9 cellular contexts compared by ENCODE assay signal in the genomic region with DNA sequence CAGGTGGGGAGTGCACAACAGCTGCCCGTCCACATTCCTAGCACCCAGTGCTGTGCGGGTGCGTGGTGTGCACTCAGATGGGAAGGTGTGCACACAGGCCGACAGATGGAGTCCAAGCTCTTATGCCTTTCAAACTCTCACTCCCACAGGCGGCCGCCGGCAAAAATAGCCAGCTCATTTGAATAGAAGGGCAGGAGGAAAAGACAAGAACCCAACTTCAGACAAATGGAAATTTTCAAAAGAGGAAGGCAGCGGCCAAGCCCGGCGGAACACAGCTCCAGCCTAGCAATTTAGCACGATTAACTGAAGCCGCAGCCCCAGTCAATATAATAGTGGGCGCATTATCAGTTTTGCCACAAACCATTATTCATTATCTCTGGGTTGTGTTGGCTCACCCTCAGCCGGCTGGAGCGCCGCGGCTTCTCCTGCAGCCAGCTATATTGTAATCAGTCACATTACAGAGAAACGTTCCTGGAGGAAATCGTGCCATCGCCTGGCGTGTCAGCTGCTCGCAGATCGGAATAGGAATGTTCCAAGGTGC.
DNase-seq lines count a peak whose midpoint lies in the region; ATAC-seq, FAIRE-seq and TF ChIP-seq lines count a peak whose summit lies in the region.
"Had no signal": no experiment of that assay in that cellular context is flagged by ENCODE, and none has a peak within 500 bp of the region (broad histone marks: within the 10 kb centered on the region; RNA-seq: fewer than 3 reads in every experiment).

No MANE protein-coding gene starts in this region.

- H3K4me1 ChIP-seq in HepG2 (ENCODE audit: insufficient read depth, low read length) = no peaks in the 10 kb centered on the region
- H3K4me1 ChIP-seq in right lobe of liver = no peaks in the 10 kb centered on the region
- H3K4me1 ChIP-seq in foreskin keratinocyte = no peaks in the 10 kb centered on the region
- H3K4me1 ChIP-seq: SJCRH30 had no signal

- no peak overlapping the region for H3K4me2 ChIP-seq in HepG2 (ENCODE audit: low read depth, low read length)

- H3K27ac ChIP-seq in HepG2 (ENCODE audit: extremely low read length, insufficient read depth, low read length) (no peak overlapping the region), right lobe of liver (no peak overlapping the region), foreskin keratinocyte (no peak overlapping the region)
- H3K27ac ChIP-seq: SJCRH30 had no signal

- H3K36me3 ChIP-seq in HepG2 (replicated peaks in 1 of 2; ENCODE audit: control insufficient read depth in 1 of 2, insufficient read depth in 2 of 2, low read length in 2 of 2) (no peaks in the 10 kb centered on the region), right lobe of liver (no peaks in the 10 kb centered on the region)
- H3K36me3 ChIP-seq: SJCRH30 had no signal

- TF ChIP-seq EP300 in HepG2 (IDR thresholded peaks at IDR 0.05; ENCODE audit: low read depth in 2 of 2, low read length in 2 of 2) = no peak
- TF ChIP-seq EP300 in HepG2 (CRISPR knock-in tag; IDR thresholded peaks at IDR 0.05; ENCODE audit: borderline replicate concordance) = no peak

- peak overlapping the region; percentile 42 for H3K4me3 Mint-ChIP-seq in type B pancreatic cell

- peaks cover 22% of the 10 kb centered on the region for H3K4me1 Mint-ChIP-seq in type B pancreatic cell (ENCODE audit: unreplicated experiment)

- H3K4me3 ChIP-seq in HepG2 (replicated peaks in 1 of 3; ENCODE audit: insufficient read depth in 1 of 3, low read depth in 2 of 3, low read length in 3 of 3) (no peak overlapping the region), right lobe of liver (no peak overlapping the region)
- H3K4me3 ChIP-seq: SJCRH30 had no signal

- peaks cover 18% of the 10 kb centered on the region for H3K27me3 Mint-ChIP-seq in type B pancreatic cell

- no peaks in the 10 kb centered on the region for H3K79me2 ChIP-seq in HepG2 (ENCODE audit: insufficient read depth, low read length)

- no peaks in the 10 kb centered on the region for H3K9me3 Mint-ChIP-seq in type B pancreatic cell

- TF ChIP-seq POLR2A in HepG2 (IDR thresholded peaks at IDR 0.05; ENCODE audit: insufficient read depth in 1 of 2, low read depth in 2 of 2, low read length in 2 of 2) (no peak), right lobe of liver (IDR thresholded peaks at IDR 0.05) (no peak)

- DNase-seq in HepG2 (ENCODE audit: low spot score) = no peak
- no peak for DNase-seq in right lobe of liver
- peak; percentile 83 for DNase-seq in OCI-M2 (lab: John Stamatoyannopoulos, UW; ENCODE audit: unreplicated experiment)
- peak in 1 of 2 donors; percentile 20 for DNase-seq in foreskin keratinocyte
- no peak for DNase-seq in type B pancreatic cell (ENCODE audit: extremely low spot score, unreplicated experiment)
- no peak for DNase-seq in activated T-cell treated with anti-CD3 and anti-CD28 coated beads for 4 hours
- DNase-seq: SJCRH30 had no signal

- BruUV-seq in HepG2 (replicated peaks; lab: Mats Ljungman, UMichigan) = no TSS peak

- no peak overlapping the region for H2AFZ ChIP-seq in HepG2 (ENCODE audit: low read length)

- peaks cover 10 to 69% of the 10 kb centered on the region in 2 experiments for H3K27me3 ChIP-seq in HepG2 (ENCODE audit: control insufficient read depth in 1 of 2, insufficient read depth in 2 of 2, low read length in 2 of 2)
- H3K27me3 ChIP-seq in right lobe of liver = no peaks in the 10 kb centered on the region
- peaks cover 46% of the 10 kb centered on the region for H3K27me3 ChIP-seq in foreskin keratinocyte

- no peak for FAIRE-seq in HepG2 (lab: Jason Lieb, UNC)

- H3K9me3 ChIP-seq in HepG2 (ENCODE audit: low read length) (peaks cover 3% of the 10 kb centered on the region; the same call in 1 of the 2 replicates), right lobe of liver (no peaks in the 10 kb centered on the region)
- H3K9me3 ChIP-seq: SJCRH30 had no signal

- TF ChIP-seq RAD21 in HepG2 (CRISPR knock-in tag; IDR thresholded peaks at IDR 0.05) = no peak

- no peaks in the 10 kb centered on the region for H3K36me3 Mint-ChIP-seq in type B pancreatic cell

- POLR2A ChIA-PET in HepG2 (lab: Yijun Ruan, JAX) = no interaction called here

- no peak overlapping the region for H3K9ac ChIP-seq in HepG2 (ENCODE audit: insufficient read depth, low read depth, low read length)

- TF ChIP-seq CTCF in HepG2 (CRISPR knock-in tag; IDR thresholded peaks at IDR 0.05) = 0 out of 2 replicates have a peak, but pooled peaks have one; percentile 8
- no peak for TF ChIP-seq CTCF in right lobe of liver (IDR thresholded peaks at IDR 0.05)
- peak; percentile 35 for TF ChIP-seq CTCF in foreskin keratinocyte (conservative IDR thresholded peaks at IDR 0.05)
- no peak for TF ChIP-seq CTCF in type B pancreatic cell (conservative IDR thresholded peaks at IDR 0.05)

- ATAC-seq in HepG2 = peak; percentile 79
- no peak for ATAC-seq in right lobe of liver
- ATAC-seq in foreskin keratinocyte = no peak
- ATAC-seq in HG03432 (IDR thresholded peaks at IDR 0.05; ENCODE audit: unreplicated experiment) = no peak
- ATAC-seq in HG03469 (IDR thresholded peaks at IDR 0.05; ENCODE audit: unreplicated experiment) = no peak

- in situ Hi-C loops in HepG2 (cut with HindIII; ENCODE audit: extremely low pct_ligation_motif_present, low pct_unique_long_range_greater_than_20kb) = no loop called here

- intact Hi-C loops in HepG2 (cut with micrococcal nuclease; ENCODE audit: unreplicated experiment) (no loop called here), right lobe of liver (cut with DNase I) (no loop called here)

- no peaks in the 10 kb centered on the region; the same call in 1 of the 2 replicates for H4K20me1 ChIP-seq in HepG2 (ENCODE audit: insufficient read depth, low read length)

- no peak overlapping the region for H3K27ac Mint-ChIP-seq in type B pancreatic cell

- WGBS in HepG2 (ENCODE audit: low lambda C conversion rate) = 36% methylated on average over 23 of the region's 23 CpGs
- WGBS in right lobe of liver (ENCODE audit: insufficient coverage, low coverage, low lambda C conversion rate, missing lambda C conversion rate) = 39% methylated on average over 17 of the region's 23 CpGs

- CTCF ChIA-PET in HepG2 (lab: Yijun Ruan, JAX; ENCODE audit: low intra/inter-chr PET ratio, low total read pairs) = no interaction called here

TF ChIP-seq in HepG2, 621 proteins besides CTCF, POLR2A, EP300 and RAD21:
- TF ChIP-seq, protein P1, sequence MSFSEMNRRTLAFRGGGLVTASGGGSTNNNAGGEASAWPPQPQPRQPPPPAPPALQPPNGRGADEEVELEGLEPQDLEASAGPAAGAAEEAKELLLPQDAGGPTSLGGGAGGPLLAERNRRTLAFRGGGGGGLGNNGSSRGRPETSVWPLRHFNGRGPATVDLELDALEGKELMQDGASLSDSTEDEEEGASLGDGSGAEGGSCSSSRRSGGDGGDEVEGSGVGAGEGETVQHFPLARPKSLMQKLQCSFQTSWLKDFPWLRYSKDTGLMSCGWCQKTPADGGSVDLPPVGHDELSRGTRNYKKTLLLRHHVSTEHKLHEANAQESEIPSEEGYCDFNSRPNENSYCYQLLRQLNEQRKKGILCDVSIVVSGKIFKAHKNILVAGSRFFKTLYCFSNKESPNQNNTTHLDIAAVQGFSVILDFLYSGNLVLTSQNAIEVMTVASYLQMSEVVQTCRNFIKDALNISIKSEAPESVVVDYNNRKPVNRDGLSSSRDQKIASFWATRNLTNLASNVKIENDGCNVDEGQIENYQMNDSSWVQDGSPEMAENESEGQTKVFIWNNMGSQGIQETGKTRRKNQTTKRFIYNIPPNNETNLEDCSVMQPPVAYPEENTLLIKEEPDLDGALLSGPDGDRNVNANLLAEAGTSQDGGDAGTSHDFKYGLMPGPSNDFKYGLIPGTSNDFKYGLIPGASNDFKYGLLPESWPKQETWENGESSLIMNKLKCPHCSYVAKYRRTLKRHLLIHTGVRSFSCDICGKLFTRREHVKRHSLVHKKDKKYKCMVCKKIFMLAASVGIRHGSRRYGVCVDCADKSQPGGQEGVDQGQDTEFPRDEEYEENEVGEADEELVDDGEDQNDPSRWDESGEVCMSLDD (CRISPR knock-in tag; IDR thresholded peaks at IDR 0.05; ENCODE audit: borderline replicate concordance) = no peak
- TF ChIP-seq ADNP (CRISPR knock-in tag; IDR thresholded peaks at IDR 0.05) (no peak), SETDB1 (CRISPR knock-in tag; IDR thresholded peaks at IDR 0.05; ENCODE audit: borderline replicate concordance) (no peak), HNRNPK (IDR thresholded peaks at IDR 0.05; ENCODE audit: low read depth, low read length, poor library complexity, severe bottlenecking) (no peak), MAFG (CRISPR knock-in tag; IDR thresholded peaks at IDR 0.05) (no peak), KDM5B (CRISPR knock-in tag; IDR thresholded peaks at IDR 0.05; ENCODE audit: borderline replicate concordance) (no peak), AHR (CRISPR knock-in tag; IDR thresholded peaks at IDR 0.05) (no peak), MED13 (CRISPR knock-in tag; IDR thresholded peaks at IDR 0.05) (no peak)
- TF ChIP-seq, protein P2, sequence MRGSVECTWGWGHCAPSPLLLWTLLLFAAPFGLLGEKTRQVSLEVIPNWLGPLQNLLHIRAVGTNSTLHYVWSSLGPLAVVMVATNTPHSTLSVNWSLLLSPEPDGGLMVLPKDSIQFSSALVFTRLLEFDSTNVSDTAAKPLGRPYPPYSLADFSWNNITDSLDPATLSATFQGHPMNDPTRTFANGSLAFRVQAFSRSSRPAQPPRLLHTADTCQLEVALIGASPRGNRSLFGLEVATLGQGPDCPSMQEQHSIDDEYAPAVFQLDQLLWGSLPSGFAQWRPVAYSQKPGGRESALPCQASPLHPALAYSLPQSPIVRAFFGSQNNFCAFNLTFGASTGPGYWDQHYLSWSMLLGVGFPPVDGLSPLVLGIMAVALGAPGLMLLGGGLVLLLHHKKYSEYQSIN (CRISPR knock-in tag; IDR thresholded peaks at IDR 0.05; ENCODE audit: borderline replicate concordance) = no peak
- TF ChIP-seq, protein P3, sequence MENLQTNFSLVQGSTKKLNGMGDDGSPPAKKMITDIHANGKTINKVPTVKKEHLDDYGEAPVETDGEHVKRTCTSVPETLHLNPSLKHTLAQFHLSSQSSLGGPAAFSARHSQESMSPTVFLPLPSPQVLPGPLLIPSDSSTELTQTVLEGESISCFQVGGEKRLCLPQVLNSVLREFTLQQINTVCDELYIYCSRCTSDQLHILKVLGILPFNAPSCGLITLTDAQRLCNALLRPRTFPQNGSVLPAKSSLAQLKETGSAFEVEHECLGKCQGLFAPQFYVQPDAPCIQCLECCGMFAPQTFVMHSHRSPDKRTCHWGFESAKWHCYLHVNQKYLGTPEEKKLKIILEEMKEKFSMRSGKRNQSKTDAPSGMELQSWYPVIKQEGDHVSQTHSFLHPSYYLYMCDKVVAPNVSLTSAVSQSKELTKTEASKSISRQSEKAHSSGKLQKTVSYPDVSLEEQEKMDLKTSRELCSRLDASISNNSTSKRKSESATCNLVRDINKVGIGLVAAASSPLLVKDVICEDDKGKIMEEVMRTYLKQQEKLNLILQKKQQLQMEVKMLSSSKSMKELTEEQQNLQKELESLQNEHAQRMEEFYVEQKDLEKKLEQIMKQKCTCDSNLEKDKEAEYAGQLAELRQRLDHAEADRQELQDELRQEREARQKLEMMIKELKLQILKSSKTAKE (CRISPR knock-in tag; IDR thresholded peaks at IDR 0.05; ENCODE audit: borderline replicate concordance) = no peak
TF ChIP-seq in HepG2: peak in this region for 0.

Comparison
In these comparisons a context has a peak if more than half of its experiments do, and no peak if none do; other contexts are left out.
1. CTCF ChIP-seq: peak in HepG2 (single experiment) and foreskin keratinocyte (single experiment); none in right lobe of liver (0 of 4) and type B pancreatic cell (single experiment).